ENCODE assay signal across 16 cellular contexts in the genomic region with DNA sequence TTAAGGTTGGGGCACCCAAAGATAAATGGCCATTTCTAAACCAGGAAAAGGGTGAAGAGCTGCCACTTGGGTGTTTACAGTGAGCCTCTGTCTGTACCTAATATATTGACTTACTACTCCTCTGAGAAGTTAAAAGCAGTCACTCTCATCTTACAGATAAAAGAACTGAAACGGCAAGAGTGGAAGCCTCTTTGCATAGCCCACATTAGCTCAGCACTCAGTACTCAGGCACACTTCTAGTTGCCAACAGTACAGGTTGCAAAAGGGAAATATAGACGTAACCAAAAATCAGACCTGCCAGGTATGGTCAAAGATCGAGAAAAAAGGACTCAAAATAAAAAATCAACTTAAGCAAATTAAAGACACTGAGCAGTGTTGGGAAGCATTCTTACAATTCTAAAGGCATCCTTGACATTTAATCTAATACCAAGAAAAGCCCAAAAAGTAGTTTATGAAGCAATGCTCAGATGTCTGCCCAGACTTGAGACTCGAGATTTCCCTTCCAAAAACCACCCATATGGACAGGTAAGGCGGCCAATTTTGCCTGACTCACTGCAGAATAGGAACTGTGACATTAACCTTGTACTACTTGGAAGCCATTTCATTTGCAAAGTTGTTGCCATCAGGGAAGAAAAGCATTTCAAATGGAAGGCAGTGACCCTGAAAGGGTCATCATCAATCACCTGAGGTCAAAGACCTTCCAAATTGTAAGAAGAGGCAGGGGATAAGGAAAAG.
DNase-seq lines count a peak whose midpoint lies in the region; ATAC-seq and TF ChIP-seq lines count a peak whose summit lies in the region.
"Had no signal": no experiment of that assay in that cellular context is flagged by ENCODE, and none has a peak within 500 bp of the region (broad histone marks: within the 10 kb centered on the region; RNA-seq: fewer than 3 reads in every experiment).

No MANE protein-coding gene starts in this region.

- H3K27ac ChIP-seq in testis: no peak overlapping the region
- H3K27ac ChIP-seq: left lung, pancreas, uterus had no signal

- no peaks in the 10 kb centered on the region for H3K36me3 ChIP-seq in testis (ENCODE audit: low read depth, missing control alignments)
- H3K36me3 ChIP-seq: uterus had no signal

- TF ChIP-seq CTCF in GM12864 (IDR thresholded peaks at IDR 0.05; ENCODE audit: low read depth, low read length, missing control alignments) (no peak), testis (IDR thresholded peaks at IDR 0.05) (no peak)

- peak; percentile 18 for DNase-seq in GM12864 (ENCODE audit: low read depth)
- DNase-seq in testis: no peak
- DNase-seq in amniotic stem cell (lab: John Stamatoyannopoulos, UW): no peak
- DNase-seq: activated CD8-positive, alpha-beta T cell treated with anti-CD3 and anti-CD28 coated beads, Interleukin-2, amount 10 ng/mL, durations not matched to agents 7 days and 5 days; hypothalamus; left lung; NCI-H1048; pancreas; stimulated activated naive CD4-positive, alpha-beta T cell treated with Interleukin-2 at 50 U/mL for 16 hours; uterus had no signal

- no peaks in the 10 kb centered on the region for H3K27me3 ChIP-seq in testis
- H3K27me3 ChIP-seq: left lung, pancreas, uterus had no signal

- TF ChIP-seq POLR2A in testis (IDR thresholded peaks at IDR 0.05): no peak

- WGBS in testis, 2 donors: 87% methylated on average over 5 of the region's 5 CpGs

- ATAC-seq in GM19395 (IDR thresholded peaks at IDR 0.05; ENCODE audit: unreplicated experiment) (peak; percentile 83), HG02623 (IDR thresholded peaks at IDR 0.05; ENCODE audit: unreplicated experiment) (peak; percentile 90), HG03565 (IDR thresholded peaks at IDR 0.05; ENCODE audit: unreplicated experiment) (peak; percentile 79), GM18498 (IDR thresholded peaks at IDR 0.05; ENCODE audit: unreplicated experiment) (no peak), HG03378 (IDR thresholded peaks at IDR 0.05; ENCODE audit: unreplicated experiment) (no peak)
- ATAC-seq: activated CD8-positive, alpha-beta T cell treated with anti-CD3 and anti-CD28 coated beads, Interleukin-2, amount 10 ng/mL, durations not matched to agents 7 days and 5 days; left lung had no signal

- H3K4me3 ChIP-seq in GM12864 (ENCODE audit: low read depth, low read length): no peak overlapping the region
- H3K4me3 ChIP-seq in testis: no peak overlapping the region
- H3K4me3 ChIP-seq: HAP-1, left lung, pancreas, uterus had no signal

- H3K4me1 ChIP-seq in testis: no peaks in the 10 kb centered on the region
- H3K4me1 ChIP-seq: left lung, pancreas, uterus had no signal

- H3K9me3 ChIP-seq in testis: no peaks in the 10 kb centered on the region
- H3K9me3 ChIP-seq: HAP-1, left lung, pancreas, uterus had no signal

- intact Hi-C loops in testis (cut with DNase I; ENCODE audit: low total_unique reads): no loop called here

Comparison
In these comparisons a context has a peak if more than half of its experiments do, and no peak if none do; other contexts are left out.
1. ATAC-seq: peak in GM19395 (single experiment), HG02623 (single experiment) and HG03565 (single experiment); none in GM18498 (single experiment) and HG03378 (single experiment).